In the genomic region with DNA sequence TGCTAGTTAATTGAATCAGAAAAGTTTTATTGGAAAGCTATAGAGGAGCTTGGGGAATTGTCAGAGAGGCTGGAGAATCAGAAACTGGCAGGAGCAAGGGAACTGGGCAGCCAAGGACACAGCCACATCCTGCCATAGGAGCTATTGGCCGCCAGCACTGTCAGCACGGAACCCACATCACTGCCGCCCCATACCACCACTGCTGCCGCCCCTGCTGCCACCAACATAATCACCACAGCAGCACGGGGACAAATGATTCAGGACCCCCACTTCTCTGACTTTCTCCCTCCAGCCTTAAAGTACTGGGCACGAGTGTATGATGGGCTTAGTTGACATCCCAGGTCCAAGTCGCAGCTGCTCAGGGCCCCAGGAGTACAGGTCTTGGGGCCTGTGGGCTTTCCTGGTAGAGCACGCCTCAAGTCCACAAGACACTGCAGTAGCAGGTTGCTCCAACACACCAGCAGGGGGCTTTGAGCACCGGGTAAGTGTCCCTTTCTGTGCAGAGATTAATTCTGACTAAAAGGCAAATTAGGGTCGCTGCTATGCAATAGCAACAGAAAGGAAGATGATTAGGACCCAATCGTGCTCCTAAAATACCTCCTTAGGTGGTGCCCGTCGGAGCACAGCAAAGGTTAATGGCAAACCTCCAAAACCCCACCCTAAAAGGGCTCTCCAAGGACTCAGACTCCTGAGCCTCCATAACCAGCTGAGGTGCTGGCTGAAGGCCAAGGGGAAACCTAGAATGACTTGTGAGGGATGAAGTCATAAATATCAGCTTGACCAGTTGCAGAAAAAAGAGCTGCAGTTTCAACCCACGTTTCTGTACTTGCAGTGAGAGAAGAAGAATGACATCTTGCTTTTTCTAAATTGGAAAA, we compare ENCODE assay signal across 8 cellular contexts. TPM values are rescaled to one million over a fixed set of nuclear protein-coding genes. Genes with fewer than 3 reads are reported as not detected.
DNase-seq lines count a peak whose midpoint lies in the region; ATAC-seq and TF ChIP-seq lines count a peak whose summit lies in the region.

No MANE protein-coding gene starts in this region.

- H3K9me3 ChIP-seq in hepatocyte (ENCODE audit: low read depth): no peaks in the 10 kb centered on the region

- peaks cover 23% of the 10 kb centered on the region for H3K36me3 Mint-ChIP-seq in activated naive CD4-positive, alpha-beta T cell treated with anti-CD3 and anti-CD28 coated beads, Interleukin-2, amount 10 ng/mL, durations not matched to agents 7 days and 5 days
- peaks cover 21% of the 10 kb centered on the region for H3K36me3 Mint-ChIP-seq in stimulated activated memory B cell treated with anti-CD40 and anti-IgM and Interleukin-4, amounts not matched to agents 10 μg/mL and 1 μg/mL and 100 μg/mL, for 72 hours

- H3K27ac ChIP-seq in hepatocyte: no peak overlapping the region

- WGBS in hepatocyte (ENCODE audit: low lambda C conversion rate, missing lambda C conversion rate): 58% methylated on average over 14 of the region's 14 CpGs

- TF ChIP-seq CTCF in hepatocyte (IDR thresholded peaks at IDR 0.05; ENCODE audit: poor library complexity): peak; percentile 39

- no peak overlapping the region for H3K4me2 ChIP-seq in hepatocyte

- H3K4me3 ChIP-seq in hepatocyte: no peak overlapping the region

- H3K4me3 Mint-ChIP-seq in activated naive CD4-positive, alpha-beta T cell treated with anti-CD3 and anti-CD28 coated beads, Interleukin-2, amount 10 ng/mL, durations not matched to agents 7 days and 5 days: no peak overlapping the region
- no peak overlapping the region for H3K4me3 Mint-ChIP-seq in stimulated activated memory B cell treated with anti-CD40 and anti-IgM and Interleukin-4, amounts not matched to agents 10 μg/mL and 1 μg/mL and 100 μg/mL, for 72 hours

- H3K36me3 ChIP-seq in hepatocyte (replicated peaks; ENCODE audit: insufficient read depth, low read depth): no peaks in the 10 kb centered on the region

- H2AFZ ChIP-seq in hepatocyte: no peak overlapping the region

- ATAC-seq in GM19043 (IDR thresholded peaks at IDR 0.05; ENCODE audit: low read depth, unreplicated experiment) (peak; percentile 77), HG03066 (IDR thresholded peaks at IDR 0.05; ENCODE audit: low read depth, unreplicated experiment) (peak; percentile 86)
- ATAC-seq in stimulated activated memory B cell treated with anti-CD40 and anti-IgM and Interleukin-4, amounts not matched to agents 10 μg/mL and 1 μg/mL and 100 μg/mL, for 72 hours: peak; percentile 72

- CTCF ChIA-PET in activated naive CD4-positive, alpha-beta T cell treated with anti-CD3 and anti-CD28 coated beads, Interleukin-2, amount 10 ng/mL, durations not matched to agents 7 days and 5 days (lab: Charles Lee): no interaction called here

- no peaks in the 10 kb centered on the region for H4K20me1 ChIP-seq in hepatocyte (ENCODE audit: insufficient read depth, poor library complexity, severe bottlenecking)

- no peak overlapping the region for H3K27ac Mint-ChIP-seq in activated naive CD4-positive, alpha-beta T cell treated with anti-CD3 and anti-CD28 coated beads, Interleukin-2, amount 10 ng/mL, durations not matched to agents 7 days and 5 days
- H3K27ac Mint-ChIP-seq in stimulated activated memory B cell treated with anti-CD40 and anti-IgM and Interleukin-4, amounts not matched to agents 10 μg/mL and 1 μg/mL and 100 μg/mL, for 72 hours: no peak overlapping the region

- no peaks in the 10 kb centered on the region for H3K27me3 Mint-ChIP-seq in activated naive CD4-positive, alpha-beta T cell treated with anti-CD3 and anti-CD28 coated beads, Interleukin-2, amount 10 ng/mL, durations not matched to agents 7 days and 5 days
- H3K27me3 Mint-ChIP-seq in stimulated activated memory B cell treated with anti-CD40 and anti-IgM and Interleukin-4, amounts not matched to agents 10 μg/mL and 1 μg/mL and 100 μg/mL, for 72 hours: no peaks in the 10 kb centered on the region

- no peaks in the 10 kb centered on the region for H3K79me2 ChIP-seq in hepatocyte

- peaks cover 12% of the 10 kb centered on the region for H3K4me1 ChIP-seq in hepatocyte (ENCODE audit: insufficient read depth)

- DNase-seq in D341Med (ENCODE audit: low spot score) (peak; percentile 61), NCI-H226 (peak; percentile 73), hepatocyte (ENCODE audit: low spot score) (peak; percentile 59), NCI-H1930 (lab: John Stamatoyannopoulos, UW) (no peak)
- peak; percentile 46 for DNase-seq in activated naive CD4-positive, alpha-beta T cell treated with anti-CD3 and anti-CD28 coated beads, Interleukin-2, amount 10 ng/mL, durations not matched to agents 7 days and 5 days

- no peaks in the 10 kb centered on the region for H3K9me3 Mint-ChIP-seq in activated naive CD4-positive, alpha-beta T cell treated with anti-CD3 and anti-CD28 coated beads, Interleukin-2, amount 10 ng/mL, durations not matched to agents 7 days and 5 days
- H3K9me3 Mint-ChIP-seq in stimulated activated memory B cell treated with anti-CD40 and anti-IgM and Interleukin-4, amounts not matched to agents 10 μg/mL and 1 μg/mL and 100 μg/mL, for 72 hours: no peaks in the 10 kb centered on the region

- H3K27me3 ChIP-seq in hepatocyte: no peaks in the 10 kb centered on the region

- H3K9me2 ChIP-seq in hepatocyte (replicated peaks; ENCODE audit: insufficient read depth): no peaks in the 10 kb centered on the region

- peaks cover 18% of the 10 kb centered on the region for H3K4me1 Mint-ChIP-seq in activated naive CD4-positive, alpha-beta T cell treated with anti-CD3 and anti-CD28 coated beads, Interleukin-2, amount 10 ng/mL, durations not matched to agents 7 days and 5 days
- peaks cover 25% of the 10 kb centered on the region for H3K4me1 Mint-ChIP-seq in stimulated activated memory B cell treated with anti-CD40 and anti-IgM and Interleukin-4, amounts not matched to agents 10 μg/mL and 1 μg/mL and 100 μg/mL, for 72 hours

RNA-seq across cellular contexts. Expression of a gene that starts 6.8 kb away (rescaled TPM):
- total RNA-seq in hepatocyte: 49.1 and 56.8 TPM in 2 replicates
- 57.0 and 71.0 TPM in 2 replicates for polyA plus RNA-seq in hepatocyte

Comparison
In these comparisons a context has a peak if more than half of its experiments do, and no peak if none do; other contexts are left out.
1. DNase-seq: peak in D341Med (single experiment), NCI-H226 (single experiment), activated naive CD4-positive, alpha-beta T cell treated with anti-CD3 and anti-CD28 coated beads, Interleukin-2, amount 10 ng/mL, durations not matched to agents 7 days and 5 days (single experiment) and hepatocyte (single experiment); none in NCI-H1930 (0 of 2).
2. Peak in every context shown above with its lines, with median percentiles within 50 percentile points of each other: ATAC-seq.